Comparison of ENCODE assay signal across 14 cellular contexts in the genomic region with DNA sequence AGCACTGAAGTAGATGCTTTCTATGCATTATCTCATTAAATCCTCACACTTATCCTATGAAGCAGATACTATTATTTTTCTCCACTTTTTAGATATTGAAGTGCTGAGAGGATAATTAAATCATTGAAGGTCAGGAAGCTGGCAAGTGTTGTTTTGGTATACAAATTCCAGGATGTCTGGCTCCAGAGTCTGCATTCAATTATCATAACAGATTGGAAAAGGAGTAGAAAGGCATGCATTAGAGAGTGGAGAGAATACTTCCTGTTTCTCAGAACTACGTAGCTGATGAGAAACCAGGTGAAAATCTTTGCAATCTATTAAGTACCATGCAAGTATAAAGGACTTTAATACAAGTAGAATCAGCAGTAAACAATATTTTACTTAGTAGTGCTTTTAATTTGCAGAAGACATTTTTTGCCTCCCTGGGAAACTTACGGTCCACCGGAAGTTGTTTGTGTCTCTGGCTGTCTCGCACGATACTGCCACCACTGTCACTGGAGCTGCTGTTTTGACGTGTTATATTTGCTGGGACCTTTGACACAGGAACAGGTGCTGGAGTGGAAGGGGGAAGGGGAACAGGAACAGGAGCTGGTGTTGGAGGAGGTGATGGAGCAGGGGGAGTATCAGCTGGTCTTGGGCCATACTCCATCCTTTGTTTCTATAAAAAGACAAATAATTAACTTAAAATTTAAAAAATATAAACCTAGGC.
A peak's percentile ranks its signal among the peaks of the same experiment; 100 is the strongest.
DNase-seq lines count a peak whose midpoint lies in the region; ATAC-seq and TF ChIP-seq lines count a peak whose summit lies in the region.
"Had no signal": no experiment of that assay in that cellular context is flagged by ENCODE, and none has a peak within 500 bp of the region (broad histone marks: within the 10 kb centered on the region; RNA-seq: fewer than 3 reads in every experiment).

No MANE protein-coding gene starts in this region.

- 81 to 89% methylated on average over 6 of the region's 6 CpGs for WGBS in thyroid gland, 2 donors

- peak overlapping the region; percentile 25 for H3K4me3 ChIP-seq in HL-60 (replicated peaks; ENCODE audit: insufficient read depth, low read length)
- H3K4me3 ChIP-seq in SJSA1: no peak overlapping the region
- no peak overlapping the region for H3K4me3 ChIP-seq in thyroid gland (replicated peaks in 1 of 3)
- H3K4me3 ChIP-seq: pancreas had no signal

- TF ChIP-seq CTCF in HL-60 (IDR thresholded peaks at IDR 0.05; ENCODE audit: insufficient read depth, low read length) (no peak), thyroid gland (IDR thresholded peaks at IDR 0.05) (no peak)

- H3K27me3 ChIP-seq in HL-60 (ENCODE audit: insufficient read depth, poor library complexity, severe bottlenecking) (peaks cover 3% of the 10 kb centered on the region), SJSA1 (replicated peaks) (no peaks in the 10 kb centered on the region), thyroid gland (no peaks in the 10 kb centered on the region)
- H3K27me3 ChIP-seq: pancreas had no signal

- peaks cover 9% of the 10 kb centered on the region for H3K36me3 ChIP-seq in SJSA1
- H3K36me3 ChIP-seq in thyroid gland: peaks cover 0 to 4% of the 10 kb centered on the region in 2 donors
- H3K36me3 ChIP-seq: pancreas had no signal

- peak; percentile 16 to 36 for DNase-seq in HL-60 (ENCODE audit: low read depth in 1 of 2, low spot score in 1 of 2)
- DNase-seq in SJSA1 (ENCODE audit: low read depth in 1 of 2, low spot score in 2 of 2): no peak
- DNase-seq in left colon: peak in 1 of 2 donors; percentile 33
- DNase-seq in thyroid gland: no peak
- DNase-seq in NCI-H526 treated with DMSO at 0.1 percent for 48 hours (lab: John Stamatoyannopoulos, UW): no peak
- DNase-seq in SK-N-DZ (ENCODE audit: low spot score): no peak
- DNase-seq in NCI-H1105 treated with DMSO at 0.1 percent for 48 hours (lab: John Stamatoyannopoulos, UW): no peak
- DNase-seq: activated naive CD8-positive, alpha-beta T cell treated with anti-CD3 and anti-CD28 coated beads for 36 hours; CD8-positive, alpha-beta memory T cell; NCI-H1417; NCI-H510A treated with DMSO at 0.1 percent for 48 hours; pancreas; SHP77 treated with DMSO at 0.1 percent for 48 hours had no signal

- peaks cover 61% of the 10 kb centered on the region for H3K4me1 ChIP-seq in SJSA1 (replicated peaks)
- peaks cover 12 to 33% of the 10 kb centered on the region in 2 donors for H3K4me1 ChIP-seq in thyroid gland

- no peak for TF ChIP-seq POLR2A in thyroid gland (IDR thresholded peaks at IDR 0.05)

- no peaks in the 10 kb centered on the region for H3K9me3 ChIP-seq in SJSA1 (replicated peaks)
- H3K9me3 ChIP-seq in thyroid gland: no peaks in the 10 kb centered on the region
- H3K9me3 ChIP-seq: pancreas had no signal

- peak; percentile 38 for ATAC-seq in left colon
- ATAC-seq: pancreas had no signal

- intact Hi-C loops in left colon (cut with DNase I, micrococcal nuclease) (no loop called here), thyroid gland (cut with DNase I) (no loop called here)

- H3K27ac ChIP-seq in HL-60 (replicated peaks) (no peak overlapping the region), SJSA1 (peak overlapping the region; percentile 95; the same call in 1 of the 2 replicates), thyroid gland (peak overlapping the region; percentile 64 to 91 (median 86))
- H3K27ac ChIP-seq: VCaP had no signal

Comparison
In these comparisons a context has a peak if more than half of its experiments do, and no peak if none do; other contexts are left out.
1. DNase-seq: peak in HL-60 (2 of 2); none in SJSA1 (0 of 2), thyroid gland (0 of 2), NCI-H526 treated with DMSO at 0.1 percent for 48 hours (single experiment), SK-N-DZ (single experiment) and NCI-H1105 treated with DMSO at 0.1 percent for 48 hours (single experiment).